ENCODE assay signal across 18 cellular contexts in genomic region chr17:72219824-72220473, GRCh38.
A peak's percentile ranks its signal among the peaks of the same experiment; 100 is the strongest.
DNase-seq lines count a peak whose midpoint lies in the region; TF ChIP-seq lines count a peak whose summit lies in the region.
"Had no signal": no experiment of that assay in that cellular context is flagged by ENCODE, and none has a peak within 500 bp of the region (broad histone marks: within the 10 kb centered on the region; RNA-seq: fewer than 3 reads in every experiment).

No MANE protein-coding gene starts in this region.

- H3K27me3 Mint-ChIP-seq in nephron (ENCODE audit: low read depth) = peaks cover 77% of the 10 kb centered on the region
- peaks cover 64% of the 10 kb centered on the region for H3K27me3 Mint-ChIP-seq in type B pancreatic cell
- peaks cover 37% of the 10 kb centered on the region for H3K27me3 Mint-ChIP-seq in activated naive CD8-positive, alpha-beta T cell treated with anti-CD3 and anti-CD28 coated beads for 36 hours

- no peaks in the 10 kb centered on the region for H3K79me2 ChIP-seq in fibroblast of lung (ENCODE audit: control insufficient read depth, insufficient read depth, low read length)

- H4K20me1 ChIP-seq in fibroblast of lung (ENCODE audit: control insufficient read depth, extremely low read depth, insufficient read depth, low read length) = no peaks in the 10 kb centered on the region

- no peak overlapping the region for H3K9ac ChIP-seq in fibroblast of lung (ENCODE audit: insufficient read depth, low read length)

- peaks cover 83% of the 10 kb centered on the region for H3K27me3 ChIP-seq in left ventricle myocardium inferior (ENCODE audit: low read depth)
- peaks cover 26% of the 10 kb centered on the region for H3K27me3 ChIP-seq in fibroblast of lung (ENCODE audit: control insufficient read depth, insufficient read depth, low read length)
- H3K27me3 ChIP-seq: vagina had no signal

- intact Hi-C loops in left ventricle myocardium inferior (cut with micrococcal nuclease) (no loop called here), cardiac septum (cut with DNase I) (no loop called here)

- no peak overlapping the region for H2AFZ ChIP-seq in fibroblast of lung (ENCODE audit: low read length)

- H3K4me2 ChIP-seq in fibroblast of lung (ENCODE audit: extremely low read depth, insufficient read depth, low read length) = peak overlapping the region; percentile 15

- no peaks in the 10 kb centered on the region for H3K36me3 Mint-ChIP-seq in nephron (ENCODE audit: low read depth)
- no peaks in the 10 kb centered on the region for H3K36me3 Mint-ChIP-seq in type B pancreatic cell
- H3K36me3 Mint-ChIP-seq in activated naive CD8-positive, alpha-beta T cell treated with anti-CD3 and anti-CD28 coated beads for 36 hours = no peaks in the 10 kb centered on the region
- H3K36me3 Mint-ChIP-seq: activated naive CD4-positive, alpha-beta T cell treated with anti-CD3 and anti-CD28 coated beads, Interleukin-2, amount 50 U/mL, for 24 hours had no signal

- H3K4me1 Mint-ChIP-seq in nephron (peaks cover 30% of the 10 kb centered on the region), type B pancreatic cell (ENCODE audit: unreplicated experiment) (peaks cover 10% of the 10 kb centered on the region)
- no peaks in the 10 kb centered on the region for H3K4me1 Mint-ChIP-seq in activated naive CD8-positive, alpha-beta T cell treated with anti-CD3 and anti-CD28 coated beads for 36 hours
- H3K4me1 Mint-ChIP-seq: activated naive CD4-positive, alpha-beta T cell treated with anti-CD3 and anti-CD28 coated beads, Interleukin-2, amount 50 U/mL, for 24 hours had no signal

- H3K27ac ChIP-seq in left ventricle myocardium inferior (replicated peaks) (no peak overlapping the region), fibroblast of lung (ENCODE audit: insufficient read depth, low read length) (no peak overlapping the region)
- H3K27ac ChIP-seq: C4-2B, vagina had no signal

- H3K4me1 ChIP-seq in left ventricle myocardium inferior (peaks cover 14% of the 10 kb centered on the region), fibroblast of lung (ENCODE audit: control insufficient read depth, extremely low read depth, insufficient read depth, low read length) (no peaks in the 10 kb centered on the region)
- H3K4me1 ChIP-seq: vagina had no signal

- H3K9me3 Mint-ChIP-seq in nephron (no peaks in the 10 kb centered on the region), type B pancreatic cell (no peaks in the 10 kb centered on the region)
- peaks cover 4% of the 10 kb centered on the region for H3K9me3 Mint-ChIP-seq in activated naive CD8-positive, alpha-beta T cell treated with anti-CD3 and anti-CD28 coated beads for 36 hours
- H3K9me3 Mint-ChIP-seq: HFFc6 had no signal

- DNase-seq in left ventricle myocardium inferior (no peak), cardiac septum (ENCODE audit: low spot score) (no peak), fibroblast of lung (ENCODE audit: low read depth in 2 of 2) (no peak), type B pancreatic cell (ENCODE audit: extremely low spot score, unreplicated experiment) (no peak), DMS79 treated with DMSO at 0.1 percent for 48 hours (lab: John Stamatoyannopoulos, UW) (no peak)
- DNase-seq in activated naive CD4-positive, alpha-beta T cell treated with Interleukin-2 at 50 U/mL for 16 hours = no peak
- no peak for DNase-seq in activated naive CD8-positive, alpha-beta T cell treated with anti-CD3 and anti-CD28 coated beads for 36 hours
- DNase-seq: activated T-cell treated with anti-CD3 and anti-CD28 coated beads, Interleukin-2, amount 50 U/mL, for 1 hour; cerebellar nuclear complex; DMS53; HFFc6; KBM-7; NCI-H1048; stimulated activated naive CD8-positive, alpha-beta T cell treated with anti-CD3 and anti-CD28 coated beads, Interleukin-15, Interleukin-2, amounts not matched to agents 100 U/mL and 50 U/mL, for 24 hours had no signal

- peak overlapping the region; percentile 32 for H3K4me3 ChIP-seq in left ventricle myocardium inferior
- peak overlapping the region in 2 of 4 experiments; percentile 19 to 47 for H3K4me3 ChIP-seq in fibroblast of lung (replicated peaks in 1 of 4; ENCODE audit: control extremely low read depth in 1 of 4, insufficient read depth in 1 of 4, low read depth in 3 of 4, low read length in 4 of 4)
- H3K4me3 ChIP-seq: vagina had no signal

- H3K9me3 ChIP-seq in left ventricle myocardium inferior (replicated peaks) (no peaks in the 10 kb centered on the region), fibroblast of lung (ENCODE audit: control insufficient read depth, insufficient read depth, low read depth, low read length) (no peaks in the 10 kb centered on the region)
- H3K9me3 ChIP-seq: vagina had no signal

- H3K36me3 ChIP-seq in left ventricle myocardium inferior = no peaks in the 10 kb centered on the region
- H3K36me3 ChIP-seq in fibroblast of lung (ENCODE audit: control insufficient read depth, insufficient read depth, low read length) = no peaks in the 10 kb centered on the region
- H3K36me3 ChIP-seq: vagina had no signal

- H3K4me3 Mint-ChIP-seq in nephron (peak overlapping the region; percentile 68 to 76 (median 74)), type B pancreatic cell (peak overlapping the region; percentile 83)
- no peak overlapping the region for H3K4me3 Mint-ChIP-seq in activated naive CD8-positive, alpha-beta T cell treated with anti-CD3 and anti-CD28 coated beads for 36 hours
- H3K4me3 Mint-ChIP-seq: activated naive CD4-positive, alpha-beta T cell treated with anti-CD3 and anti-CD28 coated beads, Interleukin-2, amount 50 U/mL, for 24 hours; HFFc6 had no signal

- H3K27ac Mint-ChIP-seq in nephron (peak overlapping the region in 1 of 3 experiments; percentile 76), type B pancreatic cell (no peak overlapping the region)
- H3K27ac Mint-ChIP-seq in activated naive CD8-positive, alpha-beta T cell treated with anti-CD3 and anti-CD28 coated beads for 36 hours = no peak overlapping the region
- H3K27ac Mint-ChIP-seq: activated naive CD4-positive, alpha-beta T cell treated with anti-CD3 and anti-CD28 coated beads, Interleukin-2, amount 50 U/mL, for 24 hours; HFFc6 had no signal

- TF ChIP-seq CTCF in left ventricle myocardium inferior (IDR thresholded peaks at IDR 0.05; ENCODE audit: borderline replicate concordance) (no peak), fibroblast of lung (conservative IDR thresholded peaks at IDR 0.05 in 1 of 2, IDR thresholded peaks at IDR 0.05 in 1 of 2; ENCODE audit: low read depth in 1 of 2, low read length in 2 of 2) (no peak), nephron (IDR thresholded peaks at IDR 0.05; ENCODE audit: unreplicated experiment in 3 of 3) (no peak), type B pancreatic cell (conservative IDR thresholded peaks at IDR 0.05) (no peak)
